Comparison of ENCODE assay signal across 1 cellular context in the genomic region with DNA sequence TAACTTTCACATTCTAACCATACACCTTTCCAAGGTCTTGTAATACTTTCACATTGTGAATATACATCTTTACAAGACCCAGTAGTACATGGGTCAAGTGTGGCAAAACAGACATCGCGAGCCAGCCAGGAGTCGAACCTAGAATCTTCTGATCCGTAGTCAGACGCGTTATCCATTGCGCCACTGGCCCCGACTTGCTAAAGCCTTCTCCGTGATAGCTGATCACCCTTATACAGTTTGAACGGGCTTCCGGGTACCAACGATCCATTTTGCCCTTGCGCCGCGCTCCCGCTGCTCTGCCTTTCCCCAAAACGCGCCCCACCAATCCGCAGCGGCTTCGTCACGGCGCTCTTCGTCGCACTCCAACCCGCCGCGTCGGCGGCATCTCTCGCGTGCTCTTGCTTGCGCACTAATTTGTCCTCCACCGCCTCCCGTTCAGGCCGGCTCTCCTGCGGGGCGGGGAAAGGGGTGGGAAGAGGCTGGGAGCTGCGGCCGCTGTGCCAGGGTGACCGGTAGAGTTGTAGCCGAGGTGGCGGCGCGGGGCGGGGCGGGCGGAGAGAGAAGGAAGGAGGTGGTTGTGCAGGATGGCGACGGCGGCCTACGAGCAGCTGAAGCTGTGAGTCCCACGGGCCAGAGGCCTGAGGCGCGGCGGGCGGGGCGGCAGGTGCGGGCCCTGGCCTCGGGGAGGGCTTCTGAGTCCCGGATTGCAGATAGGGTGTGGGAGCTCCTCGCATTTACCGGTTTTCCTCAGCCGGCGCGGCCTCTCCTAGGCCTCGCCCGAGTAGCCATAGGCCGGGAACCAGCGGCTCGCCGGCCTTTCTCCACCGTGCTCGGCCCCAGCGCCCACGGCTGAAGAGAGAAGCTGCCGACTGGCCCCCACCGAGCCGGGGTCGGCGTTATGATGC.
TF ChIP-seq lines count a peak whose summit lies in the region.

A gene with protein sequence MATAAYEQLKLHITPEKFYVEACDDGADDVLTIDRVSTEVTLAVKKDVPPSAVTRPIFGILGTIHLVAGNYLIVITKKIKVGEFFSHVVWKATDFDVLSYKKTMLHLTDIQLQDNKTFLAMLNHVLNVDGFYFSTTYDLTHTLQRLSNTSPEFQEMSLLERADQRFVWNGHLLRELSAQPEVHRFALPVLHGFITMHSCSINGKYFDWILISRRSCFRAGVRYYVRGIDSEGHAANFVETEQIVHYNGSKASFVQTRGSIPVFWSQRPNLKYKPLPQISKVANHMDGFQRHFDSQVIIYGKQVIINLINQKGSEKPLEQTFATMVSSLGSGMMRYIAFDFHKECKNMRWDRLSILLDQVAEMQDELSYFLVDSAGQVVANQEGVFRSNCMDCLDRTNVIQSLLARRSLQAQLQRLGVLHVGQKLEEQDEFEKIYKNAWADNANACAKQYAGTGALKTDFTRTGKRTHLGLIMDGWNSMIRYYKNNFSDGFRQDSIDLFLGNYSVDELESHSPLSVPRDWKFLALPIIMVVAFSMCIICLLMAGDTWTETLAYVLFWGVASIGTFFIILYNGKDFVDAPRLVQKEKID (plus strand): TSS at position 515 of the 905 bp plus-strand sequence. CDS start 70 bp downstream, at position 585.

TF ChIP-seq in HepG2, 621 proteins besides CTCF, POLR2A, EP300 and RAD21 (continued from another document and continues in another):
- TF ChIP-seq NCOA1 (CRISPR knock-in tag; IDR thresholded peaks at IDR 0.05) (no peak), SMC3 (IDR thresholded peaks at IDR 0.05; ENCODE audit: low read length) (no peak), SKI (IDR thresholded peaks at IDR 0.05; ENCODE audit: partially characterized antibody) (peak; percentile 43), ZSCAN30 (CRISPR knock-in tag; IDR thresholded peaks at IDR 0.05) (0 out of 2 replicates have a peak, but pooled peaks have one; percentile 71), ZNF33A (CRISPR knock-in tag; IDR thresholded peaks at IDR 0.05; ENCODE audit: borderline replicate concordance) (0 out of 2 replicates have a peak, but pooled peaks have one; percentile 9), KLF16 (CRISPR knock-in tag; IDR thresholded peaks at IDR 0.05) (peak in 1 of 2 experiments; percentile 68; a peak in 1 of 4 replicates), ZNF12 (CRISPR knock-in tag; IDR thresholded peaks at IDR 0.05) (peak; percentile 61; the same call in 1 of the 2 replicates), ZNF749 (CRISPR knock-in tag; IDR thresholded peaks at IDR 0.05; ENCODE audit: borderline replicate concordance) (peak; percentile 72; the same call in 1 of the 2 replicates), TAF15 (IDR thresholded peaks at IDR 0.05; ENCODE audit: low read depth, low read length, poor library complexity, severe bottlenecking) (no peak), ESRRA (CRISPR knock-in tag; IDR thresholded peaks at IDR 0.05; ENCODE audit: low read depth) (0 out of 2 replicates have a peak, but pooled peaks have one; percentile 2), ZNF432 (CRISPR knock-in tag; IDR thresholded peaks at IDR 0.05; ENCODE audit: borderline replicate concordance) (no peak), CBX1 (IDR thresholded peaks at IDR 0.05; ENCODE audit: low read depth) (no peak), ZNF326 (CRISPR knock-in tag; IDR thresholded peaks at IDR 0.05; ENCODE audit: borderline replicate concordance) (no peak), ZNF674 (CRISPR knock-in tag; IDR thresholded peaks at IDR 0.05; ENCODE audit: low read depth) (peak; percentile 94; the same call in 1 of the 2 replicates), CCDC6 (CRISPR knock-in tag; IDR thresholded peaks at IDR 0.05) (peak; percentile 83; the same call in 1 of the 2 replicates), RAD51 (IDR thresholded peaks at IDR 0.05; ENCODE audit: borderline replicate concordance) (no peak), NONO (IDR thresholded peaks at IDR 0.05) (no peak), NONO (CRISPR knock-in tag; conservative IDR thresholded peaks at IDR 0.05) (peak; percentile 94)
- TF ChIP-seq, protein P1, sequence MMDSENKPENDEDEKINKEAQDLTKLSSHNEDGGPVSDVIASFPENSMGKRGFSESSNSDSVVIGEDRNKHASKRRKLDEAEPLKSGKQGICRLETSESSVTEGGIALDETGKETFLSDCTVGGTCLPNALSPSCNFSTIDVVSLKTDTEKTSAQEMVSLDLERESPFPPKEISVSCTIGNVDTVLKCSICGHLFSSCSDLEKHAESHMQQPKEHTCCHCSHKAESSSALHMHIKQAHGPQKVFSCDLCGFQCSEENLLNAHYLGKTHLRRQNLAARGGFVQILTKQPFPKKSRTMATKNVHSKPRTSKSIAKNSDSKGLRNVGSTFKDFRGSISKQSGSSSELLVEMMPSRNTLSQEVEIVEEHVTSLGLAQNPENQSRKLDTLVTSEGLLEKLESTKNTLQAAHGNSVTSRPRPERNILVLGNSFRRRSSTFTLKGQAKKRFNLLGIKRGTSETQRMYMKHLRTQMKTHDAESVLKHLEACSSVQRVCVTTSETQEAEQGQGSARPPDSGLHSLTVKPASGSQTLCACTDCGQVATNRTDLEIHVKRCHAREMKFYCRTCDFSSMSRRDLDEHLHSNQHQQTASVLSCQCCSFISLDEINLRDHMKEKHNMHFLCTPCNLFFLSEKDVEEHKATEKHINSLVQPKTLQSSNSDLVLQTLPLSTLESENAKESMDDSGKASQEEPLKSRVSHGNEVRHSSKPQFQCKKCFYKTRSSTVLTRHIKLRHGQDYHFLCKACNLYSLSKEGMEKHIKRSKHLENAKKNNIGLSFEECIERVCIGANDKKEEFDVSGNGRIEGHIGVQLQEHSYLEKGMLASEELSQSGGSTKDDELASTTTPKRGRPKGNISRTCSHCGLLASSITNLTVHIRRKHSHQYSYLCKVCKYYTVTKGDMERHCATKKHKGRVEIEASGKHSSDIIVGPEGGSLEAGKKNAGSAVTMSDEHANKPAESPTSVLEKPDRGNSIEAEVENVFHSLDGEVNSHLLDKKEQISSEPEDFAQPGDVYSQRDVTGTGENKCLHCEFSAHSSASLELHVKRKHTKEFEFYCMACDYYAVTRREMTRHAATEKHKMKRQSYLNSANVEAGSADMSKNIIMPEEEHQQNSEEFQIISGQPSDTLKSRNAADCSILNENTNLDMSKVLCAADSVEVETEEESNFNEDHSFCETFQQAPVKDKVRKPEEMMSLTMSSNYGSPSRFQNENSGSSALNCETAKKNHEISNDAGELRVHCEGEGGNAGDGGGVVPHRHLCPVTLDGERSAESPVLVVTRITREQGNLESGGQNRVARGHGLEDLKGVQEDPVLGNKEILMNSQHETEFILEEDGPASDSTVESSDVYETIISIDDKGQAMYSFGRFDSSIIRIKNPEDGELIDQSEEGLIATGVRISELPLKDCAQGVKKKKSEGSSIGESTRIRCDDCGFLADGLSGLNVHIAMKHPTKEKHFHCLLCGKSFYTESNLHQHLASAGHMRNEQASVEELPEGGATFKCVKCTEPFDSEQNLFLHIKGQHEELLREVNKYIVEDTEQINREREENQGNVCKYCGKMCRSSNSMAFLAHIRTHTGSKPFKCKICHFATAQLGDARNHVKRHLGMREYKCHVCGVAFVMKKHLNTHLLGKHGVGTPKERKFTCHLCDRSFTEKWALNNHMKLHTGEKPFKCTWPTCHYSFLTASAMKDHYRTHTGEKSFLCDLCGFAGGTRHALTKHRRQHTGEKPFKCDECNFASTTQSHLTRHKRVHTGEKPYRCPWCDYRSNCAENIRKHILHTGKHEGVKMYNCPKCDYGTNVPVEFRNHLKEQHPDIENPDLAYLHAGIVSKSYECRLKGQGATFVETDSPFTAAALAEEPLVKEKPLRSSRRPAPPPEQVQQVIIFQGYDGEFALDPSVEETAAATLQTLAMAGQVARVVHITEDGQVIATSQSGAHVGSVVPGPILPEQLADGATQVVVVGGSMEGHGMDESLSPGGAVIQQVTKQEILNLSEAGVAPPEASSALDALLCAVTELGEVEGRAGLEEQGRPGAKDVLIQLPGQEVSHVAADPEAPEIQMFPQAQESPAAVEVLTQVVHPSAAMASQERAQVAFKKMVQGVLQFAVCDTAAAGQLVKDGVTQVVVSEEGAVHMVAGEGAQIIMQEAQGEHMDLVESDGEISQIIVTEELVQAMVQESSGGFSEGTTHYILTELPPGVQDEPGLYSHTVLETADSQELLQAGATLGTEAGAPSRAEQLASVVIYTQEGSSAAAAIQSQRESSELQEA (CRISPR knock-in tag; IDR thresholded peaks at IDR 0.05; ENCODE audit: not compliant biosample characterization), result peak; percentile 50
- TF ChIP-seq, protein P2, sequence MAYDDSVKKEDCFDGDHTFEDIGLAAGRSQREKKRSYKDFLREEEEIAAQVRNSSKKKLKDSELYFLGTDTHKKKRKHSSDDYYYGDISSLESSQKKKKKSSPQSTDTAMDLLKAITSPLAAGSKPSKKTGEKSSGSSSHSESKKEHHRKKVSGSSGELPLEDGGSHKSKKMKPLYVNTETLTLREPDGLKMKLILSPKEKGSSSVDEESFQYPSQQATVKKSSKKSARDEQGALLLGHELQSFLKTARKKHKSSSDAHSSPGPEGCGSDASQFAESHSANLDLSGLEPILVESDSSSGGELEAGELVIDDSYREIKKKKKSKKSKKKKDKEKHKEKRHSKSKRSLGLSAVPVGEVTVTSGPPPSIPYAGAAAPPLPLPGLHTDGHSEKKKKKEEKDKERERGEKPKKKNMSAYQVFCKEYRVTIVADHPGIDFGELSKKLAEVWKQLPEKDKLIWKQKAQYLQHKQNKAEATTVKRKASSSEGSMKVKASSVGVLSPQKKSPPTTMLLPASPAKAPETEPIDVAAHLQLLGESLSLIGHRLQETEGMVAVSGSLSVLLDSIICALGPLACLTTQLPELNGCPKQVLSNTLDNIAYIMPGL (CRISPR knock-in tag; IDR thresholded peaks at IDR 0.05; ENCODE audit: borderline replicate concordance in 1 of 2, low read depth in 1 of 2), result peak; percentile 99
- TF ChIP-seq, protein P3, sequence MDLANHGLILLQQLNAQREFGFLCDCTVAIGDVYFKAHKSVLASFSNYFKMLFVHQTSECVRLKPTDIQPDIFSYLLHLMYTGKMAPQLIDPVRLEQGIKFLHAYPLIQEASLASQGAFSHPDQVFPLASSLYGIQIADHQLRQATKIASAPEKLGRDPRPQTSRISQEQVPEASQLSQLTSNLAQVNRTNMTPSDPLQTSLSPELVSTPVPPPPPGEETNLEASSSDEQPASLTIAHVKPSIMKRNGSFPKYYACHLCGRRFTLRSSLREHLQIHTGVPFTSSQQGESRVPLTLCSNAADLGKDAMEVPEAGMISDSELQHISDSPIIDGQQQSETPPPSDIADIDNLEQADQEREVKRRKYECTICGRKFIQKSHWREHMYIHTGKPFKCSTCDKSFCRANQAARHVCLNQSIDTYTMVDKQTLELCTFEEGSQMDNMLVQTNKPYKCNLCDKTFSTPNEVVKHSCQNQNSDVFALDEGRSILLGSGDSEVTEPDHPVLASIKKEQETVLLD (CRISPR knock-in tag; IDR thresholded peaks at IDR 0.05; ENCODE audit: low read depth), result peak; percentile 89
- TF ChIP-seq, protein P4, sequence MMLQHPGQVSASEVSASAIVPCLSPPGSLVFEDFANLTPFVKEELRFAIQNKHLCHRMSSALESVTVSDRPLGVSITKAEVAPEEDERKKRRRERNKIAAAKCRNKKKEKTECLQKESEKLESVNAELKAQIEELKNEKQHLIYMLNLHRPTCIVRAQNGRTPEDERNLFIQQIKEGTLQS (CRISPR knock-in tag; IDR thresholded peaks at IDR 0.05), result peak; percentile 11
- TF ChIP-seq, protein P5, sequence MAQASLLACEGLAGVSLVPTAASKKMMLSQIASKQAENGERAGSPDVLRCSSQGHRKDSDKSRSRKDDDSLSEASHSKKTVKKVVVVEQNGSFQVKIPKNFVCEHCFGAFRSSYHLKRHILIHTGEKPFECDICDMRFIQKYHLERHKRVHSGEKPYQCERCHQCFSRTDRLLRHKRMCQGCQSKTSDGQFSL (CRISPR knock-in tag; IDR thresholded peaks at IDR 0.05), result 0 out of 2 replicates have a peak, but pooled peaks have one; percentile 46
- TF ChIP-seq, protein P6, sequence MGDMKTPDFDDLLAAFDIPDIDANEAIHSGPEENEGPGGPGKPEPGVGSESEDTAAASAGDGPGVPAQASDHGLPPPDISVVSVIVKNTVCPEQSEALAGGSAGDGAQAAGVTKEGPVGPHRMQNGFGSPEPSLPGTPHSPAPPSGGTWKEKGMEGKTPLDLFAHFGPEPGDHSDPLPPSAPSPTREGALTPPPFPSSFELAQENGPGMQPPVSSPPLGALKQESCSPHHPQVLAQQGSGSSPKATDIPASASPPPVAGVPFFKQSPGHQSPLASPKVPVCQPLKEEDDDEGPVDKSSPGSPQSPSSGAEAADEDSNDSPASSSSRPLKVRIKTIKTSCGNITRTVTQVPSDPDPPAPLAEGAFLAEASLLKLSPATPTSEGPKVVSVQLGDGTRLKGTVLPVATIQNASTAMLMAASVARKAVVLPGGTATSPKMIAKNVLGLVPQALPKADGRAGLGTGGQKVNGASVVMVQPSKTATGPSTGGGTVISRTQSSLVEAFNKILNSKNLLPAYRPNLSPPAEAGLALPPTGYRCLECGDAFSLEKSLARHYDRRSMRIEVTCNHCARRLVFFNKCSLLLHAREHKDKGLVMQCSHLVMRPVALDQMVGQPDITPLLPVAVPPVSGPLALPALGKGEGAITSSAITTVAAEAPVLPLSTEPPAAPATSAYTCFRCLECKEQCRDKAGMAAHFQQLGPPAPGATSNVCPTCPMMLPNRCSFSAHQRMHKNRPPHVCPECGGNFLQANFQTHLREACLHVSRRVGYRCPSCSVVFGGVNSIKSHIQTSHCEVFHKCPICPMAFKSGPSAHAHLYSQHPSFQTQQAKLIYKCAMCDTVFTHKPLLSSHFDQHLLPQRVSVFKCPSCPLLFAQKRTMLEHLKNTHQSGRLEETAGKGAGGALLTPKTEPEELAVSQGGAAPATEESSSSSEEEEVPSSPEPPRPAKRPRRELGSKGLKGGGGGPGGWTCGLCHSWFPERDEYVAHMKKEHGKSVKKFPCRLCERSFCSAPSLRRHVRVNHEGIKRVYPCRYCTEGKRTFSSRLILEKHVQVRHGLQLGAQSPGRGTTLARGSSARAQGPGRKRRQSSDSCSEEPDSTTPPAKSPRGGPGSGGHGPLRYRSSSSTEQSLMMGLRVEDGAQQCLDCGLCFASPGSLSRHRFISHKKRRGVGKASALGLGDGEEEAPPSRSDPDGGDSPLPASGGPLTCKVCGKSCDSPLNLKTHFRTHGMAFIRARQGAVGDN (CRISPR knock-in tag; IDR thresholded peaks at IDR 0.05), result peak; percentile 96
- TF ChIP-seq, protein P7, sequence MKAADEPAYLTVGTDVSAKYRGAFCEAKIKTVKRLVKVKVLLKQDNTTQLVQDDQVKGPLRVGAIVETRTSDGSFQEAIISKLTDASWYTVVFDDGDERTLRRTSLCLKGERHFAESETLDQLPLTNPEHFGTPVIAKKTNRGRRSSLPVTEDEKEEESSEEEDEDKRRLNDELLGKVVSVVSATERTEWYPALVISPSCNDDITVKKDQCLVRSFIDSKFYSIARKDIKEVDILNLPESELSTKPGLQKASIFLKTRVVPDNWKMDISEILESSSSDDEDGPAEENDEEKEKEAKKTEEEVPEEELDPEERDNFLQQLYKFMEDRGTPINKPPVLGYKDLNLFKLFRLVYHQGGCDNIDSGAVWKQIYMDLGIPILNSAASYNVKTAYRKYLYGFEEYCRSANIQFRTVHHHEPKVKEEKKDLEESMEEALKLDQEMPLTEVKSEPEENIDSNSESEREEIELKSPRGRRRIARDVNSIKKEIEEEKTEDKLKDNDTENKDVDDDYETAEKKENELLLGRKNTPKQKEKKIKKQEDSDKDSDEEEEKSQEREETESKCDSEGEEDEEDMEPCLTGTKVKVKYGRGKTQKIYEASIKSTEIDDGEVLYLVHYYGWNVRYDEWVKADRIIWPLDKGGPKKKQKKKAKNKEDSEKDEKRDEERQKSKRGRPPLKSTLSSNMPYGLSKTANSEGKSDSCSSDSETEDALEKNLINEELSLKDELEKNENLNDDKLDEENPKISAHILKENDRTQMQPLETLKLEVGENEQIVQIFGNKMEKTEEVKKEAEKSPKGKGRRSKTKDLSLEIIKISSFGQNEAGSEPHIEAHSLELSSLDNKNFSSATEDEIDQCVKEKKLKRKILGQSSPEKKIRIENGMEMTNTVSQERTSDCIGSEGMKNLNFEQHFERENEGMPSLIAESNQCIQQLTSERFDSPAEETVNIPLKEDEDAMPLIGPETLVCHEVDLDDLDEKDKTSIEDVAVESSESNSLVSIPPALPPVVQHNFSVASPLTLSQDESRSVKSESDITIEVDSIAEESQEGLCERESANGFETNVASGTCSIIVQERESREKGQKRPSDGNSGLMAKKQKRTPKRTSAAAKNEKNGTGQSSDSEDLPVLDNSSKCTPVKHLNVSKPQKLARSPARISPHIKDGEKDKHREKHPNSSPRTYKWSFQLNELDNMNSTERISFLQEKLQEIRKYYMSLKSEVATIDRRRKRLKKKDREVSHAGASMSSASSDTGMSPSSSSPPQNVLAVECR (CRISPR knock-in tag; IDR thresholded peaks at IDR 0.05; ENCODE audit: borderline replicate concordance), result peak; percentile 84; the same call in 1 of the 2 replicates
